ENCODE assay signal across 13 cellular contexts in genomic region chr1:55067022-55067781, GRCh38. TPM values are rescaled to one million over a fixed set of nuclear protein-coding genes. Genes with fewer than 3 reads are reported as not detected.
DNase-seq lines count a peak whose midpoint lies in the region; ATAC-seq and TF ChIP-seq lines count a peak whose summit lies in the region.
"Had no signal": no experiment of that assay in that cellular context is flagged by ENCODE, and none has a peak within 500 bp of the region (broad histone marks: within the 10 kb centered on the region; RNA-seq: fewer than 3 reads in every experiment).

No MANE protein-coding gene starts in this region.

- TF ChIP-seq CTCF in osteoblast (IDR thresholded peaks at IDR 0.05; ENCODE audit: extremely low read depth, low read depth, low read length), result no peak

- H3K27me3 ChIP-seq in osteoblast (ENCODE audit: insufficient read depth, low read length), result no peaks in the 10 kb centered on the region
- H3K27me3 ChIP-seq: BLaER1 had no signal

- DNase-seq in G401 (ENCODE audit: low spot score) (peak; percentile 96), NCI-H2171 treated with DMSO at 0.1 percent for 48 hours (lab: John Stamatoyannopoulos, UW) (peak; percentile 76), osteoblast (ENCODE audit: insufficient read length, low spot score, missing footprints) (peak; percentile 71), NCI-H187 treated with DMSO at 0.1 percent for 48 hours (lab: John Stamatoyannopoulos, UW) (no peak), immature natural killer cell (no peak)
- DNase-seq in effector memory CD8-positive, alpha-beta T cell, result no peak
- DNase-seq: activated T-cell treated with anti-CD3 and anti-CD28 coated beads, Interleukin-2, amount 50 U/mL, for 4 hours had no signal

- H3K36me3 ChIP-seq in osteoblast (ENCODE audit: insufficient read depth, low read length), result peaks cover 49% of the 10 kb centered on the region

- H3K4me3 ChIP-seq in osteoblast (ENCODE audit: insufficient read depth, low read length), result no peak overlapping the region
- H3K4me3 ChIP-seq: BLaER1 had no signal

- H3K4me1 Mint-ChIP-seq in effector memory CD8-positive, alpha-beta T cell (ENCODE audit: low read depth in 2 of 2), result peaks cover 0 to 4% of the 10 kb centered on the region in 2 donors
- peaks cover 3 to 10% of the 10 kb centered on the region in 2 donors for H3K4me1 Mint-ChIP-seq in immature natural killer cell
- H3K4me1 Mint-ChIP-seq: stimulated activated memory B cell treated with anti-CD40 and anti-IgM and Interleukin-4, amounts not matched to agents 10 μg/mL and 1 μg/mL and 100 μg/mL, for 72 hours had no signal

- H3K4me3 Mint-ChIP-seq in effector memory CD8-positive, alpha-beta T cell, result no peak overlapping the region
- H3K4me3 Mint-ChIP-seq in immature natural killer cell, result no peak overlapping the region
- H3K4me3 Mint-ChIP-seq: activated T-cell treated with anti-CD3 and anti-CD28 coated beads, Interleukin-2, amount 50 U/mL, for 4 hours; stimulated activated memory B cell treated with anti-CD40 and anti-IgM and Interleukin-4, amounts not matched to agents 10 μg/mL and 1 μg/mL and 100 μg/mL, for 72 hours had no signal

- no peak overlapping the region for H3K4me2 ChIP-seq in osteoblast (ENCODE audit: insufficient read depth, low read length)
- H3K4me2 ChIP-seq: BLaER1 had no signal

- peaks cover 55% of the 10 kb centered on the region for H3K36me3 Mint-ChIP-seq in effector memory CD8-positive, alpha-beta T cell (ENCODE audit: insufficient read depth)
- H3K36me3 Mint-ChIP-seq in immature natural killer cell, result peaks cover 24 to 57% (median 47%) of the 10 kb centered on the region in 3 donors

- H3K27ac ChIP-seq in osteoblast (ENCODE audit: low read depth, low read length), result no peak overlapping the region
- H3K27ac ChIP-seq: BLaER1, VCaP had no signal

- H3K79me2 ChIP-seq in osteoblast (ENCODE audit: insufficient read depth, low read length), result no peaks in the 10 kb centered on the region

- H4K20me1 ChIP-seq in osteoblast (ENCODE audit: insufficient read depth, low read length), result peaks cover 12% of the 10 kb centered on the region

- H3K27ac Mint-ChIP-seq in effector memory CD8-positive, alpha-beta T cell, result peak overlapping the region; percentile 33 to 47
- H3K27ac Mint-ChIP-seq in immature natural killer cell, result peak overlapping the region in 2 of 6 donors; percentile 56 to 61
- H3K27ac Mint-ChIP-seq: stimulated activated memory B cell treated with anti-CD40 and anti-IgM and Interleukin-4, amounts not matched to agents 10 μg/mL and 1 μg/mL and 100 μg/mL, for 72 hours had no signal

- peaks cover 10% of the 10 kb centered on the region for H3K4me1 ChIP-seq in osteoblast (ENCODE audit: insufficient read depth, low read length)

- in situ Hi-C loops in G401 (cut with HindIII; ENCODE audit: low sequenced_read_pairs), result no loop called here

- ATAC-seq in effector memory CD8-positive, alpha-beta T cell (replicated peaks), result no peak
- ATAC-seq in GM21390 (IDR thresholded peaks at IDR 0.05; ENCODE audit: unreplicated experiment), result no peak
- ATAC-seq in HG03280 (IDR thresholded peaks at IDR 0.05; ENCODE audit: unreplicated experiment), result no peak
- ATAC-seq: activated T-cell treated with anti-CD3 and anti-CD28 coated beads, Interleukin-2, amount 50 U/mL, for 4 hours; stimulated activated memory B cell treated with anti-CD40 and anti-IgM and Interleukin-4, amounts not matched to agents 10 μg/mL and 1 μg/mL and 100 μg/mL, for 72 hours had no signal

- H3K9me3 ChIP-seq in osteoblast (ENCODE audit: low read depth, low read length), result no peaks in the 10 kb centered on the region
- H3K9me3 ChIP-seq: BLaER1 had no signal

- no peak overlapping the region for H2AFZ ChIP-seq in osteoblast (ENCODE audit: low read length)

- H3K27me3 Mint-ChIP-seq in effector memory CD8-positive, alpha-beta T cell, result no peaks in the 10 kb centered on the region
- H3K27me3 Mint-ChIP-seq in immature natural killer cell (ENCODE audit: low read depth in 3 of 3), result peaks cover 0 to 6% (median 5%) of the 10 kb centered on the region in 3 donors
- H3K27me3 Mint-ChIP-seq: stimulated activated memory B cell treated with anti-CD40 and anti-IgM and Interleukin-4, amounts not matched to agents 10 μg/mL and 1 μg/mL and 100 μg/mL, for 72 hours had no signal

- H3K9me3 Mint-ChIP-seq in effector memory CD8-positive, alpha-beta T cell, result no peaks in the 10 kb centered on the region
- H3K9me3 Mint-ChIP-seq in immature natural killer cell, result no peaks in the 10 kb centered on the region
- H3K9me3 Mint-ChIP-seq: activated T-cell treated with anti-CD3 and anti-CD28 coated beads, Interleukin-2, amount 50 U/mL, for 4 hours; stimulated activated memory B cell treated with anti-CD40 and anti-IgM and Interleukin-4, amounts not matched to agents 10 μg/mL and 1 μg/mL and 100 μg/mL, for 72 hours had no signal

RNA-seq across cellular contexts. Expression of gene PCSK9, which starts 27.9 kb away (rescaled TPM):
- 0.06 TPM in 1 of 2 replicates, not detected in the other for total RNA-seq in G401 (2014; rRNA removed; shearing (Covaris generic))
- 3.5 and 6.5 TPM in 2 replicates for total RNA-seq in osteoblast
- polyA plus RNA-seq in immature natural killer cell, result not detected
- polyA plus RNA-seq: neural cell had no signal

Comparison
In these comparisons a context has a peak if more than half of its experiments do, and no peak if none do; other contexts are left out.
1. DNase-seq: peak in G401 (single experiment), NCI-H2171 treated with DMSO at 0.1 percent for 48 hours (single experiment) and osteoblast (single experiment); none in effector memory CD8-positive, alpha-beta T cell (0 of 3), NCI-H187 treated with DMSO at 0.1 percent for 48 hours (single experiment) and immature natural killer cell (0 of 3).